In the genomic region with DNA sequence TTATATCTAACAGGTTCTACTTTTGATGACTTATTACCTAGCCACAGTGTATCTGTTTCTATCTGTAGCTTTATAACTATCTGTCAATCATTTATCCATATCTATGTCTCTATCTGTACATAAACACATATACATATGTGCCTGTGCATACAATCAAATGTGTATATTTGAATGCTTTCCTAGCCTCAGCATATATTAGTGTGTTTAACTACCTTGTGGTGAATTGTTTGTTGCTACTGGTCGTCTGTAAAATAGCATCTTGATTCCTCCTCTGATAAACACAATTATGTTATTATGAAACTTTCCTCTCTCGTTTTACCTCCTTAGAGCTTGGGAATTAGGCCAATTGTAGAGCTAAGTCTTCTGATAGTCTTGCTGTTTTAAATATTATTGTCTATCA, we compare ENCODE assay signal across 10 cellular contexts. TPM values are rescaled to one million over a fixed set of nuclear protein-coding genes. Genes with fewer than 3 reads are reported as not detected.
A peak's percentile ranks its signal among the peaks of the same experiment; 100 is the strongest.
DNase-seq lines count a peak whose midpoint lies in the region; ATAC-seq and TF ChIP-seq lines count a peak whose summit lies in the region.
"Had no signal": no experiment of that assay in that cellular context is flagged by ENCODE, and none has a peak within 500 bp of the region (broad histone marks: within the 10 kb centered on the region; RNA-seq: fewer than 3 reads in every experiment).

No MANE protein-coding gene starts in this region.

- peak; percentile 22 for ATAC-seq in activated CD8-positive, alpha-beta memory T cell treated with anti-CD3 and anti-CD28 coated beads, Interleukin-2, amount 10 ng/mL, durations not matched to agents 7 days and 5 days
- ATAC-seq in HG02943 (IDR thresholded peaks at IDR 0.05; ENCODE audit: low read depth, unreplicated experiment) (peak; percentile 0), upper lobe of left lung (ENCODE audit: low FRiP score in 2 of 2) (no peak)
- ATAC-seq in stimulated activated naive CD8-positive, alpha-beta T cell treated with anti-CD3 and anti-CD28 coated beads, Interleukin-15, amount 100 ng/mL, for 72 hours: peak; percentile 15

- H3K4me1 ChIP-seq in upper lobe of left lung: peaks cover 8 to 16% (median 15%) of the 10 kb centered on the region in 4 donors

- H3K36me3 Mint-ChIP-seq in activated CD8-positive, alpha-beta memory T cell treated with anti-CD3 and anti-CD28 coated beads, Interleukin-2, amount 10 ng/mL, durations not matched to agents 7 days and 5 days: peaks cover 21% of the 10 kb centered on the region
- peaks cover 16% of the 10 kb centered on the region for H3K36me3 Mint-ChIP-seq in activated T-helper 1 cell treated with anti-CD3 and anti-CD28 coated beads, Interleukin-12 subunit alpha, Interleukin-12 subunit beta, Interleukin-2, Interleukin-4 antibody, amounts not matched to agents 30 ng/mL and 10 ng/mL and 1 ng/mL, durations not matched to agents 14 hours and 24 hours and 36 hours (ENCODE audit: low read depth)

- H3K36me3 ChIP-seq in upper lobe of left lung: no peaks in the 10 kb centered on the region
- H3K36me3 ChIP-seq: cardiac muscle cell had no signal

- H3K4me3 ChIP-seq in upper lobe of left lung: peak overlapping the region in 2 of 4 donors; percentile 22 to 23
- H3K4me3 ChIP-seq: cardiac muscle cell had no signal

- H3K27me3 Mint-ChIP-seq in activated CD8-positive, alpha-beta memory T cell treated with anti-CD3 and anti-CD28 coated beads, Interleukin-2, amount 10 ng/mL, durations not matched to agents 7 days and 5 days: no peaks in the 10 kb centered on the region
- no peaks in the 10 kb centered on the region for H3K27me3 Mint-ChIP-seq in activated T-helper 1 cell treated with anti-CD3 and anti-CD28 coated beads, Interleukin-12 subunit alpha, Interleukin-12 subunit beta, Interleukin-2, Interleukin-4 antibody, amounts not matched to agents 30 ng/mL and 10 ng/mL and 1 ng/mL, durations not matched to agents 14 hours and 24 hours and 36 hours (ENCODE audit: insufficient read depth)
- no peaks in the 10 kb centered on the region for H3K27me3 Mint-ChIP-seq in stimulated activated naive CD8-positive, alpha-beta T cell treated with anti-CD3 and anti-CD28 coated beads, Interleukin-15, amount 100 ng/mL, for 72 hours

- peak overlapping the region; percentile 72 for H3K4me3 Mint-ChIP-seq in activated CD8-positive, alpha-beta memory T cell treated with anti-CD3 and anti-CD28 coated beads, Interleukin-2, amount 10 ng/mL, durations not matched to agents 7 days and 5 days
- H3K4me3 Mint-ChIP-seq in activated T-helper 1 cell treated with anti-CD3 and anti-CD28 coated beads, Interleukin-12 subunit alpha, Interleukin-12 subunit beta, Interleukin-2, Interleukin-4 antibody, amounts not matched to agents 30 ng/mL and 10 ng/mL and 1 ng/mL, durations not matched to agents 14 hours and 24 hours and 36 hours: peak overlapping the region; percentile 69
- peak overlapping the region; percentile 75 to 82 for H3K4me3 Mint-ChIP-seq in stimulated activated naive CD8-positive, alpha-beta T cell treated with anti-CD3 and anti-CD28 coated beads, Interleukin-15, amount 100 ng/mL, for 72 hours

- peaks cover 70% of the 10 kb centered on the region for H3K4me1 Mint-ChIP-seq in activated CD8-positive, alpha-beta memory T cell treated with anti-CD3 and anti-CD28 coated beads, Interleukin-2, amount 10 ng/mL, durations not matched to agents 7 days and 5 days
- peaks cover 57% of the 10 kb centered on the region for H3K4me1 Mint-ChIP-seq in activated T-helper 1 cell treated with anti-CD3 and anti-CD28 coated beads, Interleukin-12 subunit alpha, Interleukin-12 subunit beta, Interleukin-2, Interleukin-4 antibody, amounts not matched to agents 30 ng/mL and 10 ng/mL and 1 ng/mL, durations not matched to agents 14 hours and 24 hours and 36 hours (ENCODE audit: low read depth)
- H3K4me1 Mint-ChIP-seq in stimulated activated naive CD8-positive, alpha-beta T cell treated with anti-CD3 and anti-CD28 coated beads, Interleukin-15, amount 100 ng/mL, for 72 hours: peaks cover 77% of the 10 kb centered on the region

- 7 to 12% methylated on average over 2 of the region's 2 CpGs for WGBS in upper lobe of left lung, 2 donors

- no peak for TF ChIP-seq EP300 in upper lobe of left lung (IDR thresholded peaks at IDR 0.05)

- CTCF ChIA-PET in activated CD8-positive, alpha-beta memory T cell treated with anti-CD3 and anti-CD28 coated beads, Interleukin-2, amount 10 ng/mL, durations not matched to agents 7 days and 5 days (lab: Charles Lee): interaction anchor here (0.8 to 1.5 kb wide), 4 partner anchors 10 to 38 kb away, joined by 3 to 4 read pairs (median 3); no protein-coding TSS in a partner anchor

- DNase-seq in activated CD8-positive, alpha-beta memory T cell treated with anti-CD3 and anti-CD28 coated beads, Interleukin-2, amount 10 ng/mL, durations not matched to agents 7 days and 5 days: no peak
- no peak for DNase-seq in activated CD8-positive, alpha-beta memory T cell treated with anti-CD3 and anti-CD28 coated beads, Interleukin-2, amount 50 U/mL, for 48 hours
- no peak for DNase-seq in activated T-helper 1 cell treated with anti-CD3 and anti-CD28 coated beads, Interleukin-12 subunit alpha, Interleukin-12 subunit beta, Interleukin-2, Interleukin-4 antibody, amounts not matched to agents 30 ng/mL and 10 ng/mL and 1 ng/mL, durations not matched to agents 14 hours and 24 hours and 36 hours (ENCODE audit: low spot score)
- no peak for DNase-seq in stimulated activated naive CD8-positive, alpha-beta T cell treated with anti-CD3 and anti-CD28 coated beads, Interleukin-15, amount 100 ng/mL, for 72 hours
- DNase-seq in upper lobe of left lung: no peak
- no peak for DNase-seq in inferior parietal cortex (ENCODE audit: extremely low spot score)
- DNase-seq in caudate nucleus (lab: John Stamatoyannopoulos, UW): no peak
- DNase-seq: SIG-M5 had no signal

- H3K9me3 Mint-ChIP-seq in activated CD8-positive, alpha-beta memory T cell treated with anti-CD3 and anti-CD28 coated beads, Interleukin-2, amount 10 ng/mL, durations not matched to agents 7 days and 5 days (ENCODE audit: low read depth): no peaks in the 10 kb centered on the region
- no peaks in the 10 kb centered on the region for H3K9me3 Mint-ChIP-seq in activated T-helper 1 cell treated with anti-CD3 and anti-CD28 coated beads, Interleukin-12 subunit alpha, Interleukin-12 subunit beta, Interleukin-2, Interleukin-4 antibody, amounts not matched to agents 30 ng/mL and 10 ng/mL and 1 ng/mL, durations not matched to agents 14 hours and 24 hours and 36 hours
- H3K9me3 Mint-ChIP-seq in stimulated activated naive CD8-positive, alpha-beta T cell treated with anti-CD3 and anti-CD28 coated beads, Interleukin-15, amount 100 ng/mL, for 72 hours: no peaks in the 10 kb centered on the region

- H3K27ac ChIP-seq in upper lobe of left lung (peak overlapping the region in 1 of 4 donors; percentile 57), caudate nucleus (ENCODE audit: low read depth, low read length) (no peak overlapping the region)
- H3K27ac ChIP-seq: cardiac muscle cell had no signal

- intact Hi-C loops in activated T-helper 1 cell treated with anti-CD3 and anti-CD28 coated beads, Interleukin-12 subunit alpha, Interleukin-12 subunit beta, Interleukin-2, Interleukin-4 antibody, amounts not matched to agents 30 ng/mL and 10 ng/mL and 1 ng/mL, durations not matched to agents 14 hours and 24 hours and 36 hours (cut with micrococcal nuclease): loop anchor here (1.0 kb wide), 3 partner anchors 11 to 43 kb away; no protein-coding TSS in a partner anchor

- no peaks in the 10 kb centered on the region for H3K9me3 ChIP-seq in upper lobe of left lung

- H3K27me3 ChIP-seq in upper lobe of left lung: no peaks in the 10 kb centered on the region
- H3K27me3 ChIP-seq: cardiac muscle cell had no signal

- TF ChIP-seq CTCF in upper lobe of left lung (IDR thresholded peaks at IDR 0.05): no peak

- no peak for TF ChIP-seq POLR2A in upper lobe of left lung (IDR thresholded peaks at IDR 0.05)

- H3K27ac Mint-ChIP-seq in activated CD8-positive, alpha-beta memory T cell treated with anti-CD3 and anti-CD28 coated beads, Interleukin-2, amount 10 ng/mL, durations not matched to agents 7 days and 5 days: peak overlapping the region; percentile 86
- peak overlapping the region; percentile 83 for H3K27ac Mint-ChIP-seq in activated T-helper 1 cell treated with anti-CD3 and anti-CD28 coated beads, Interleukin-12 subunit alpha, Interleukin-12 subunit beta, Interleukin-2, Interleukin-4 antibody, amounts not matched to agents 30 ng/mL and 10 ng/mL and 1 ng/mL, durations not matched to agents 14 hours and 24 hours and 36 hours
- H3K27ac Mint-ChIP-seq in stimulated activated naive CD8-positive, alpha-beta T cell treated with anti-CD3 and anti-CD28 coated beads, Interleukin-15, amount 100 ng/mL, for 72 hours: peak overlapping the region; percentile 61 to 95

RNA-seq across cellular contexts. Expression of a gene that starts 44.4 kb away (rescaled TPM):
- 100 to 1,000 TPM in 1 of 2 experiments, 10 to 100 TPM in 1; 79.8 to 128 TPM for total RNA-seq in activated CD8-positive, alpha-beta memory T cell treated with anti-CD3 and anti-CD28 coated beads, Interleukin-2, amount 10 ng/mL, durations not matched to agents 7 days and 5 days
- 22.9 and 23.0 TPM in 2 replicates for total RNA-seq in activated T-helper 1 cell treated with anti-CD3 and anti-CD28 coated beads, Interleukin-12 subunit alpha, Interleukin-12 subunit beta, Interleukin-2, Interleukin-4 antibody, amounts not matched to agents 30 ng/mL and 10 ng/mL and 1 ng/mL, durations not matched to agents 14 hours and 24 hours and 36 hours
- 10 to 100 TPM; 33.3 to 64.1 (median 34.6) TPM for total RNA-seq in upper lobe of left lung

Comparison
In these comparisons a context has a peak if more than half of its experiments do, and no peak if none do; other contexts are left out.
1. ATAC-seq: peak in activated CD8-positive, alpha-beta memory T cell treated with anti-CD3 and anti-CD28 coated beads, Interleukin-2, amount 10 ng/mL, durations not matched to agents 7 days and 5 days (single experiment), HG02943 (single experiment) and stimulated activated naive CD8-positive, alpha-beta T cell treated with anti-CD3 and anti-CD28 coated beads, Interleukin-15, amount 100 ng/mL, for 72 hours (single experiment); none in upper lobe of left lung (0 of 2).
2. Peak in every context shown above with its lines, with median percentiles within 50 percentile points of each other: H3K27ac Mint-ChIP-seq and H3K4me3 Mint-ChIP-seq.